1 cellular context compared by ENCODE assay signal in genomic region chr9:126371007-126371870, GRCh38.
TF ChIP-seq lines count a peak whose summit lies in the region.

No MANE protein-coding gene starts in this region.

TF ChIP-seq in HepG2, 621 proteins besides CTCF, POLR2A, EP300 and RAD21 (continued from another document and continues in another):
- 0 out of 2 replicates have a peak, but pooled peaks have one; percentile 40 for TF ChIP-seq ZNF263 (CRISPR knock-in tag; IDR thresholded peaks at IDR 0.05)
- no peak for TF ChIP-seq ZNF260 (CRISPR knock-in tag; IDR thresholded peaks at IDR 0.05; ENCODE audit: borderline replicate concordance, low read depth)
- TF ChIP-seq DMTF1 (CRISPR knock-in tag; IDR thresholded peaks at IDR 0.05) = no peak
- peak; percentile 73 for TF ChIP-seq GATAD2A (CRISPR knock-in tag; IDR thresholded peaks at IDR 0.05)
- no peak for TF ChIP-seq ZFY (CRISPR knock-in tag; IDR thresholded peaks at IDR 0.05)
- no peak for TF ChIP-seq ZNF562 (CRISPR knock-in tag; IDR thresholded peaks at IDR 0.05; ENCODE audit: borderline replicate concordance)
- TF ChIP-seq PLRG1 (conservative IDR thresholded peaks at IDR 0.05) = no peak
- TF ChIP-seq, protein P1, sequence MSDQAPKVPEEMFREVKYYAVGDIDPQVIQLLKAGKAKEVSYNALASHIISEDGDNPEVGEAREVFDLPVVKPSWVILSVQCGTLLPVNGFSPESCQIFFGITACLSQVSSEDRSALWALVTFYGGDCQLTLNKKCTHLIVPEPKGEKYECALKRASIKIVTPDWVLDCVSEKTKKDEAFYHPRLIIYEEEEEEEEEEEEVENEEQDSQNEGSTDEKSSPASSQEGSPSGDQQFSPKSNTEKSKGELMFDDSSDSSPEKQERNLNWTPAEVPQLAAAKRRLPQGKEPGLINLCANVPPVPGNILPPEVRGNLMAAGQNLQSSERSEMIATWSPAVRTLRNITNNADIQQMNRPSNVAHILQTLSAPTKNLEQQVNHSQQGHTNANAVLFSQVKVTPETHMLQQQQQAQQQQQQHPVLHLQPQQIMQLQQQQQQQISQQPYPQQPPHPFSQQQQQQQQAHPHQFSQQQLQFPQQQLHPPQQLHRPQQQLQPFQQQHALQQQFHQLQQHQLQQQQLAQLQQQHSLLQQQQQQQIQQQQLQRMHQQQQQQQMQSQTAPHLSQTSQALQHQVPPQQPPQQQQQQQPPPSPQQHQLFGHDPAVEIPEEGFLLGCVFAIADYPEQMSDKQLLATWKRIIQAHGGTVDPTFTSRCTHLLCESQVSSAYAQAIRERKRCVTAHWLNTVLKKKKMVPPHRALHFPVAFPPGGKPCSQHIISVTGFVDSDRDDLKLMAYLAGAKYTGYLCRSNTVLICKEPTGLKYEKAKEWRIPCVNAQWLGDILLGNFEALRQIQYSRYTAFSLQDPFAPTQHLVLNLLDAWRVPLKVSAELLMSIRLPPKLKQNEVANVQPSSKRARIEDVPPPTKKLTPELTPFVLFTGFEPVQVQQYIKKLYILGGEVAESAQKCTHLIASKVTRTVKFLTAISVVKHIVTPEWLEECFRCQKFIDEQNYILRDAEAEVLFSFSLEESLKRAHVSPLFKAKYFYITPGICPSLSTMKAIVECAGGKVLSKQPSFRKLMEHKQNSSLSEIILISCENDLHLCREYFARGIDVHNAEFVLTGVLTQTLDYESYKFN (CRISPR knock-in tag; conservative IDR thresholded peaks at IDR 0.05) = peak; percentile 51; the same call in 1 of the 2 replicates
- TF ChIP-seq HMG20A (CRISPR knock-in tag; IDR thresholded peaks at IDR 0.05; ENCODE audit: borderline replicate concordance) = peak; percentile 25; the same call in 1 of the 2 replicates
- peak; percentile 27; the same call in 1 of the 3 replicates for TF ChIP-seq MXI1 (IDR thresholded peaks at IDR 0.05; ENCODE audit: borderline replicate concordance, low read depth, low read length)
- no peak for TF ChIP-seq ZNF563 (CRISPR knock-in tag; IDR thresholded peaks at IDR 0.05)
- TF ChIP-seq, protein P2, sequence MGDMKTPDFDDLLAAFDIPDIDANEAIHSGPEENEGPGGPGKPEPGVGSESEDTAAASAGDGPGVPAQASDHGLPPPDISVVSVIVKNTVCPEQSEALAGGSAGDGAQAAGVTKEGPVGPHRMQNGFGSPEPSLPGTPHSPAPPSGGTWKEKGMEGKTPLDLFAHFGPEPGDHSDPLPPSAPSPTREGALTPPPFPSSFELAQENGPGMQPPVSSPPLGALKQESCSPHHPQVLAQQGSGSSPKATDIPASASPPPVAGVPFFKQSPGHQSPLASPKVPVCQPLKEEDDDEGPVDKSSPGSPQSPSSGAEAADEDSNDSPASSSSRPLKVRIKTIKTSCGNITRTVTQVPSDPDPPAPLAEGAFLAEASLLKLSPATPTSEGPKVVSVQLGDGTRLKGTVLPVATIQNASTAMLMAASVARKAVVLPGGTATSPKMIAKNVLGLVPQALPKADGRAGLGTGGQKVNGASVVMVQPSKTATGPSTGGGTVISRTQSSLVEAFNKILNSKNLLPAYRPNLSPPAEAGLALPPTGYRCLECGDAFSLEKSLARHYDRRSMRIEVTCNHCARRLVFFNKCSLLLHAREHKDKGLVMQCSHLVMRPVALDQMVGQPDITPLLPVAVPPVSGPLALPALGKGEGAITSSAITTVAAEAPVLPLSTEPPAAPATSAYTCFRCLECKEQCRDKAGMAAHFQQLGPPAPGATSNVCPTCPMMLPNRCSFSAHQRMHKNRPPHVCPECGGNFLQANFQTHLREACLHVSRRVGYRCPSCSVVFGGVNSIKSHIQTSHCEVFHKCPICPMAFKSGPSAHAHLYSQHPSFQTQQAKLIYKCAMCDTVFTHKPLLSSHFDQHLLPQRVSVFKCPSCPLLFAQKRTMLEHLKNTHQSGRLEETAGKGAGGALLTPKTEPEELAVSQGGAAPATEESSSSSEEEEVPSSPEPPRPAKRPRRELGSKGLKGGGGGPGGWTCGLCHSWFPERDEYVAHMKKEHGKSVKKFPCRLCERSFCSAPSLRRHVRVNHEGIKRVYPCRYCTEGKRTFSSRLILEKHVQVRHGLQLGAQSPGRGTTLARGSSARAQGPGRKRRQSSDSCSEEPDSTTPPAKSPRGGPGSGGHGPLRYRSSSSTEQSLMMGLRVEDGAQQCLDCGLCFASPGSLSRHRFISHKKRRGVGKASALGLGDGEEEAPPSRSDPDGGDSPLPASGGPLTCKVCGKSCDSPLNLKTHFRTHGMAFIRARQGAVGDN (CRISPR knock-in tag; IDR thresholded peaks at IDR 0.05) = peak; percentile 49; the same call in 1 of the 2 replicates
- no peak for TF ChIP-seq TAF15 (IDR thresholded peaks at IDR 0.05; ENCODE audit: low read depth, low read length, poor library complexity, severe bottlenecking)
- TF ChIP-seq, protein P3, sequence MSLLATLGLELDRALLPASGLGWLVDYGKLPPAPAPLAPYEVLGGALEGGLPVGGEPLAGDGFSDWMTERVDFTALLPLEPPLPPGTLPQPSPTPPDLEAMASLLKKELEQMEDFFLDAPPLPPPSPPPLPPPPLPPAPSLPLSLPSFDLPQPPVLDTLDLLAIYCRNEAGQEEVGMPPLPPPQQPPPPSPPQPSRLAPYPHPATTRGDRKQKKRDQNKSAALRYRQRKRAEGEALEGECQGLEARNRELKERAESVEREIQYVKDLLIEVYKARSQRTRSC (CRISPR knock-in tag; IDR thresholded peaks at IDR 0.05; ENCODE audit: low read depth) = no peak
- TF ChIP-seq FOXK1 (CRISPR knock-in tag; IDR thresholded peaks at IDR 0.05; ENCODE audit: borderline replicate concordance, low read depth) = 0 out of 2 replicates have a peak, but pooled peaks have one; percentile 47
- no peak for TF ChIP-seq NCOA5 (CRISPR knock-in tag; IDR thresholded peaks at IDR 0.05)
- TF ChIP-seq FOXO1 (CRISPR knock-in tag; IDR thresholded peaks at IDR 0.05) = peak; percentile 14; the same call in 1 of the 2 replicates
- 0 out of 2 replicates have a peak, but pooled peaks have one; percentile 30 for TF ChIP-seq DPF2 (CRISPR knock-in tag; IDR thresholded peaks at IDR 0.05; ENCODE audit: borderline replicate concordance, low read depth)
- no peak for TF ChIP-seq TOE1 (CRISPR knock-in tag; IDR thresholded peaks at IDR 0.05)
- TF ChIP-seq FOXK2 (IDR thresholded peaks at IDR 0.05) = 0 out of 2 replicates have a peak, but pooled peaks have one; percentile 46
- peak; percentile 41; the same call in 1 of the 2 replicates for TF ChIP-seq ZBTB38 (CRISPR knock-in tag; IDR thresholded peaks at IDR 0.05)
- no peak for TF ChIP-seq ZNF570 (CRISPR knock-in tag; IDR thresholded peaks at IDR 0.05; ENCODE audit: borderline replicate concordance)
- TF ChIP-seq FOXP1 (IDR thresholded peaks at IDR 0.05) = peak; percentile 71
- peak; percentile 86 for TF ChIP-seq FOXP1 (CRISPR knock-in tag; IDR thresholded peaks at IDR 0.05)
- no peak for TF ChIP-seq SOX6 (IDR thresholded peaks at IDR 0.05)
- peak; percentile 53; the same call in 1 of the 2 replicates for TF ChIP-seq SOX6 (CRISPR knock-in tag; IDR thresholded peaks at IDR 0.05)
- TF ChIP-seq SOX13 (IDR thresholded peaks at IDR 0.05) = no peak
- TF ChIP-seq SOX13 (CRISPR knock-in tag; conservative IDR thresholded peaks at IDR 0.05 in 1 of 2, IDR thresholded peaks at IDR 0.05 in 1 of 2) = peak in 1 of 2 experiments; percentile 50; a peak in 1 of 4 replicates
- 0 out of 2 replicates have a peak, but pooled peaks have one; percentile 21 for TF ChIP-seq ZNF652 (CRISPR knock-in tag; IDR thresholded peaks at IDR 0.05; ENCODE audit: borderline replicate concordance, low read depth)
- TF ChIP-seq RARA (CRISPR knock-in tag; IDR thresholded peaks at IDR 0.05) = peak; percentile 69
- no peak for TF ChIP-seq NONO (IDR thresholded peaks at IDR 0.05)
- no peak for TF ChIP-seq NONO (CRISPR knock-in tag; conservative IDR thresholded peaks at IDR 0.05)
- no peak for TF ChIP-seq ZBTB25 (CRISPR knock-in tag; IDR thresholded peaks at IDR 0.05)
- no peak for TF ChIP-seq HNRNPUL1 (IDR thresholded peaks at IDR 0.05; ENCODE audit: low read depth, low read length)
- peak; percentile 51; the same call in 1 of the 2 replicates for TF ChIP-seq SOX5 (CRISPR knock-in tag; IDR thresholded peaks at IDR 0.05; ENCODE audit: borderline replicate concordance)
- TF ChIP-seq, protein P4, sequence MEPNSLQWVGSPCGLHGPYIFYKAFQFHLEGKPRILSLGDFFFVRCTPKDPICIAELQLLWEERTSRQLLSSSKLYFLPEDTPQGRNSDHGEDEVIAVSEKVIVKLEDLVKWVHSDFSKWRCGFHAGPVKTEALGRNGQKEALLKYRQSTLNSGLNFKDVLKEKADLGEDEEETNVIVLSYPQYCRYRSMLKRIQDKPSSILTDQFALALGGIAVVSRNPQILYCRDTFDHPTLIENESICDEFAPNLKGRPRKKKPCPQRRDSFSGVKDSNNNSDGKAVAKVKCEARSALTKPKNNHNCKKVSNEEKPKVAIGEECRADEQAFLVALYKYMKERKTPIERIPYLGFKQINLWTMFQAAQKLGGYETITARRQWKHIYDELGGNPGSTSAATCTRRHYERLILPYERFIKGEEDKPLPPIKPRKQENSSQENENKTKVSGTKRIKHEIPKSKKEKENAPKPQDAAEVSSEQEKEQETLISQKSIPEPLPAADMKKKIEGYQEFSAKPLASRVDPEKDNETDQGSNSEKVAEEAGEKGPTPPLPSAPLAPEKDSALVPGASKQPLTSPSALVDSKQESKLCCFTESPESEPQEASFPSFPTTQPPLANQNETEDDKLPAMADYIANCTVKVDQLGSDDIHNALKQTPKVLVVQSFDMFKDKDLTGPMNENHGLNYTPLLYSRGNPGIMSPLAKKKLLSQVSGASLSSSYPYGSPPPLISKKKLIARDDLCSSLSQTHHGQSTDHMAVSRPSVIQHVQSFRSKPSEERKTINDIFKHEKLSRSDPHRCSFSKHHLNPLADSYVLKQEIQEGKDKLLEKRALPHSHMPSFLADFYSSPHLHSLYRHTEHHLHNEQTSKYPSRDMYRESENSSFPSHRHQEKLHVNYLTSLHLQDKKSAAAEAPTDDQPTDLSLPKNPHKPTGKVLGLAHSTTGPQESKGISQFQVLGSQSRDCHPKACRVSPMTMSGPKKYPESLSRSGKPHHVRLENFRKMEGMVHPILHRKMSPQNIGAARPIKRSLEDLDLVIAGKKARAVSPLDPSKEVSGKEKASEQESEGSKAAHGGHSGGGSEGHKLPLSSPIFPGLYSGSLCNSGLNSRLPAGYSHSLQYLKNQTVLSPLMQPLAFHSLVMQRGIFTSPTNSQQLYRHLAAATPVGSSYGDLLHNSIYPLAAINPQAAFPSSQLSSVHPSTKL (CRISPR knock-in tag; IDR thresholded peaks at IDR 0.05) = peak; percentile 65
- TF ChIP-seq, protein P5, sequence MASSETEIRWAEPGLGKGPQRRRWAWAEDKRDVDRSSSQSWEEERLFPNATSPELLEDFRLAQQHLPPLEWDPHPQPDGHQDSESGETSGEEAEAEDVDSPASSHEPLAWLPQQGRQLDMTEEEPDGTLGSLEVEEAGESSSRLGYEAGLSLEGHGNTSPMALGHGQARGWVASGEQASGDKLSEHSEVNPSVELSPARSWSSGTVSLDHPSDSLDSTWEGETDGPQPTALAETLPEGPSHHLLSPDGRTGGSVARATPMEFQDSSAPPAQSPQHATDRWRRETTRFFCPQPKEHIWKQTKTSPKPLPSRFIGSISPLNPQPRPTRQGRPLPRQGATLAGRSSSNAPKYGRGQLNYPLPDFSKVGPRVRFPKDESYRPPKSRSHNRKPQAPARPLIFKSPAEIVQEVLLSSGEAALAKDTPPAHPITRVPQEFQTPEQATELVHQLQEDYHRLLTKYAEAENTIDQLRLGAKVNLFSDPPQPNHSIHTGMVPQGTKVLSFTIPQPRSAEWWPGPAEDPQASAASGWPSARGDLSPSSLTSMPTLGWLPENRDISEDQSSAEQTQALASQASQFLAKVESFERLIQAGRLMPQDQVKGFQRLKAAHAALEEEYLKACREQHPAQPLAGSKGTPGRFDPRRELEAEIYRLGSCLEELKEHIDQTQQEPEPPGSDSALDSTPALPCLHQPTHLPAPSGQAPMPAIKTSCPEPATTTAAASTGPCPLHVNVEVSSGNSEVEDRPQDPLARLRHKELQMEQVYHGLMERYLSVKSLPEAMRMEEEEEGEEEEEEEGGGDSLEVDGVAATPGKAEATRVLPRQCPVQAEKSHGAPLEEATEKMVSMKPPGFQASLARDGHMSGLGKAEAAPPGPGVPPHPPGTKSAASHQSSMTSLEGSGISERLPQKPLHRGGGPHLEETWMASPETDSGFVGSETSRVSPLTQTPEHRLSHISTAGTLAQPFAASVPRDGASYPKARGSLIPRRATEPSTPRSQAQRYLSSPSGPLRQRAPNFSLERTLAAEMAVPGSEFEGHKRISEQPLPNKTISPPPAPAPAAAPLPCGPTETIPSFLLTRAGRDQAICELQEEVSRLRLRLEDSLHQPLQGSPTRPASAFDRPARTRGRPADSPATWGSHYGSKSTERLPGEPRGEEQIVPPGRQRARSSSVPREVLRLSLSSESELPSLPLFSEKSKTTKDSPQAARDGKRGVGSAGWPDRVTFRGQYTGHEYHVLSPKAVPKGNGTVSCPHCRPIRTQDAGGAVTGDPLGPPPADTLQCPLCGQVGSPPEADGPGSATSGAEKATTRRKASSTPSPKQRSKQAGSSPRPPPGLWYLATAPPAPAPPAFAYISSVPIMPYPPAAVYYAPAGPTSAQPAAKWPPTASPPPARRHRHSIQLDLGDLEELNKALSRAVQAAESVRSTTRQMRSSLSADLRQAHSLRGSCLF (CRISPR knock-in tag; IDR thresholded peaks at IDR 0.05; ENCODE audit: borderline replicate concordance) = no peak
- no peak for TF ChIP-seq ZNF367 (CRISPR knock-in tag; IDR thresholded peaks at IDR 0.05; ENCODE audit: borderline replicate concordance)
- TF ChIP-seq BCL6 (CRISPR knock-in tag; IDR thresholded peaks at IDR 0.05) = 0 out of 2 replicates have a peak, but pooled peaks have one; percentile 22
- no peak for TF ChIP-seq ZFP36 (IDR thresholded peaks at IDR 0.05; ENCODE audit: borderline replicate concordance, low read depth, low read length, partially characterized antibody)
- no peak for TF ChIP-seq ZNF792 (CRISPR knock-in tag; IDR thresholded peaks at IDR 0.05)
- TF ChIP-seq ZSCAN12 (CRISPR knock-in tag; IDR thresholded peaks at IDR 0.05) = no peak
- TF ChIP-seq FOXA1 (IDR thresholded peaks at IDR 0.05) = peak; percentile 65
- peak; percentile 66 for TF ChIP-seq FOXA1 (CRISPR knock-in tag; IDR thresholded peaks at IDR 0.05)
